ENCODE assay signal across 15 cellular contexts in the genomic region with DNA sequence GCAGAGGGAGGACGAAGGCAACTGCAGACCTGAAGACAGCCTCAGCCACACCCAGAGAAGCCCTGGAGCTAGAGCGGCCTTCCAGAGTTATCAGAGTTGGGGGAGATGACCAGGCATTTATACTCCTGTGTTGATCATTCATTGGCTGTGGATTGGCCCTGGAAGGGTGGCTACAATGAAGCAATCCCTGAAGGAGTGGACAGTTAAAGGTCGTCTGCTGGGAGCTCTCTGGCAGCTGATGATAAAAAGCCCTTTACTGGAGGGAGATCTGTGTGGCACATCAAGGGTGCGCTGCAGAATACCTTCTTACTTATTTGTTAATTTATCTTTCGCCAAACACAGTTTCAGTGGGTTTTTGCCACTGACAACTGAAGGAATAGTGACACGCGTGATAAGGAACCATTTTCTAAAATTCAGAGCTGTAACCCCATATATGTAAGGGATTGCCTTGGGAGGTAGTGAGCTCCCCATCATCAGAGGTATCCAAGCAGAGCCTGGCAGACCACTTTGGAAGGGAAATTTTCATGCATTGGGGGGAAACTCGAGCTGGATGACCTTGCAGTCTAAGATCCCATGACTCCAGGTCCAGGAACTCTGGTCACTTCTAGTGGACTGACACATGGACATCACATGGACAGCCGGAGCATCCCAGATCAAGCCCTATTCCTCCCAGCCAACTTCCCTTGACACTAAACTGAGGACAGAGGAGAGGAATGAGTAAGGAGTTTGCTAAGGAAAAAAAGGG.
DNase-seq lines count a peak whose midpoint lies in the region; ATAC-seq and TF ChIP-seq lines count a peak whose summit lies in the region.
"Had no signal": no experiment of that assay in that cellular context is flagged by ENCODE, and none has a peak within 500 bp of the region (broad histone marks: within the 10 kb centered on the region; RNA-seq: fewer than 3 reads in every experiment).

No MANE protein-coding gene starts in this region.

- no peak for DNase-seq in Caco-2
- no peak for DNase-seq in adipocyte (ENCODE audit: low read depth)
- peak; percentile 42 for DNase-seq in islet precursor cell
- no peak for DNase-seq in activated CD8-positive, alpha-beta memory T cell treated with anti-CD3 and anti-CD28 coated beads, Interleukin-2, amount 10 ng/mL, durations not matched to agents 7 days and 5 days
- DNase-seq in endothelial cell (ENCODE audit: low spot score): no peak
- DNase-seq in stimulated activated CD8-positive, alpha-beta memory T cell treated with anti-CD3 and anti-CD28 coated beads, Interleukin-4, amount 100 ng/mL, for 48 hours: no peak
- no peak for DNase-seq in NCI-H1105 (lab: John Stamatoyannopoulos, UW)
- DNase-seq: activated CD4-positive, CD25-positive, alpha-beta regulatory T cell; activated gamma-delta T cell treated with Interleukin-2 at 50 U/mL for 16 hours; natural killer cell; NCI-H2081 treated with DMSO at 0.1 percent for 48 hours; NCI-H526 treated with DMSO at 0.1 percent for 48 hours; PC-9; stimulated activated CD4-positive, alpha-beta T cell treated with anti-CD3 and anti-CD28 coated beads, Interleukin-4, amount 100 ng/mL, for 24 hours had no signal

- no peaks in the 10 kb centered on the region for H3K27me3 ChIP-seq in Caco-2 (replicated peaks; ENCODE audit: control insufficient read depth, insufficient read depth, low read length)
- H3K27me3 ChIP-seq in adipocyte (replicated peaks; ENCODE audit: control insufficient read depth, insufficient read depth, low read length): no peaks in the 10 kb centered on the region
- H3K27me3 ChIP-seq in skeletal muscle satellite cell (ENCODE audit: control insufficient read depth, insufficient read depth, low read length): no peaks in the 10 kb centered on the region

- no peak for ATAC-seq in activated CD8-positive, alpha-beta memory T cell treated with anti-CD3 and anti-CD28 coated beads, Interleukin-2, amount 10 ng/mL, durations not matched to agents 7 days and 5 days
- ATAC-seq: natural killer cell had no signal

- H3K36me3 ChIP-seq in Caco-2 (ENCODE audit: control insufficient read depth, insufficient read depth, low read length) (no peaks in the 10 kb centered on the region), adipocyte (ENCODE audit: control insufficient read depth, insufficient read depth, low read length, severe bottlenecking) (no peaks in the 10 kb centered on the region), skeletal muscle satellite cell (ENCODE audit: insufficient read depth, low read length) (no peaks in the 10 kb centered on the region)

- BruUV-seq in Caco-2 (replicated peaks; lab: Mats Ljungman, UMichigan): no TSS peak

- H3K27me3 Mint-ChIP-seq in Caco-2 (ENCODE audit: insufficient read depth, unreplicated experiment) (no peaks in the 10 kb centered on the region), endothelial cell (ENCODE audit: unreplicated experiment) (no peaks in the 10 kb centered on the region)
- H3K27me3 Mint-ChIP-seq in activated CD8-positive, alpha-beta memory T cell treated with anti-CD3 and anti-CD28 coated beads, Interleukin-2, amount 10 ng/mL, durations not matched to agents 7 days and 5 days: peaks cover 8% of the 10 kb centered on the region

- peak overlapping the region; percentile 82 for H3K9ac ChIP-seq in adipocyte (ENCODE audit: low read length)
- H3K9ac ChIP-seq in skeletal muscle satellite cell (ENCODE audit: low read depth, low read length): peak overlapping the region; percentile 56

- intact Hi-C loops in Caco-2 (cut with micrococcal nuclease; ENCODE audit: unreplicated experiment): no loop called here

- CTCF ChIA-PET in Caco-2 (lab: Charles Lee): interaction anchor here (0.6 kb wide), 1 partner anchor 201 kb away, joined by 3 read pairs; no protein-coding TSS in a partner anchor
- CTCF ChIA-PET in activated CD8-positive, alpha-beta memory T cell treated with anti-CD3 and anti-CD28 coated beads, Interleukin-2, amount 10 ng/mL, durations not matched to agents 7 days and 5 days (lab: Charles Lee): interaction anchor here (1.9 to 2.3 kb wide), 2 partner anchors 23 to 202 kb away, joined by 4 to 11 read pairs; no protein-coding TSS in a partner anchor

- H3K36me3 Mint-ChIP-seq in Caco-2 (ENCODE audit: insufficient read depth, unreplicated experiment) (no peaks in the 10 kb centered on the region), endothelial cell (ENCODE audit: low read depth, unreplicated experiment) (no peaks in the 10 kb centered on the region)
- H3K36me3 Mint-ChIP-seq in activated CD8-positive, alpha-beta memory T cell treated with anti-CD3 and anti-CD28 coated beads, Interleukin-2, amount 10 ng/mL, durations not matched to agents 7 days and 5 days: no peaks in the 10 kb centered on the region
- H3K36me3 Mint-ChIP-seq: natural killer cell had no signal

- H3K4me1 ChIP-seq in Caco-2: peaks cover 31% of the 10 kb centered on the region
- H3K4me1 ChIP-seq in adipocyte (ENCODE audit: control insufficient read depth, insufficient read depth, low read length): peaks cover 34% of the 10 kb centered on the region
- H3K4me1 ChIP-seq in skeletal muscle satellite cell (ENCODE audit: control insufficient read depth, insufficient read depth, low read length): peaks cover 22% of the 10 kb centered on the region

- H3K4me3 ChIP-seq in Caco-2 (ENCODE audit: low read depth, low read length) (no peak overlapping the region), adipocyte (ENCODE audit: low read length) (peak overlapping the region; percentile 75), skeletal muscle satellite cell (ENCODE audit: low read length) (peak overlapping the region; percentile 62)
- H3K4me3 ChIP-seq: PC-9 had no signal

- TF ChIP-seq CTCF in Caco-2 (IDR thresholded peaks at IDR 0.05; ENCODE audit: insufficient read depth in 1 of 2, low read depth in 1 of 2, low read length in 1 of 2, severe bottlenecking in 1 of 2, unreplicated experiment in 1 of 2): no peak
- no peak for TF ChIP-seq CTCF in endothelial cell (IDR thresholded peaks at IDR 0.05; ENCODE audit: unreplicated experiment)

- H3K9me3 Mint-ChIP-seq in Caco-2 (ENCODE audit: unreplicated experiment) (no peaks in the 10 kb centered on the region), endothelial cell (ENCODE audit: unreplicated experiment) (no peaks in the 10 kb centered on the region)
- H3K9me3 Mint-ChIP-seq in activated CD8-positive, alpha-beta memory T cell treated with anti-CD3 and anti-CD28 coated beads, Interleukin-2, amount 10 ng/mL, durations not matched to agents 7 days and 5 days (ENCODE audit: low read depth): no peaks in the 10 kb centered on the region
- H3K9me3 Mint-ChIP-seq: natural killer cell had no signal

- no peak overlapping the region for H3K4me3 Mint-ChIP-seq in Caco-2 (ENCODE audit: unreplicated experiment)
- no peak overlapping the region for H3K4me3 Mint-ChIP-seq in activated CD8-positive, alpha-beta memory T cell treated with anti-CD3 and anti-CD28 coated beads, Interleukin-2, amount 10 ng/mL, durations not matched to agents 7 days and 5 days
- no peak overlapping the region for H3K4me3 Mint-ChIP-seq in endothelial cell (ENCODE audit: unreplicated experiment)
- H3K4me3 Mint-ChIP-seq: natural killer cell had no signal

- H3K27ac Mint-ChIP-seq in Caco-2 (ENCODE audit: unreplicated experiment) (peak overlapping the region; percentile 29), endothelial cell (ENCODE audit: unreplicated experiment) (no peak overlapping the region)
- H3K27ac Mint-ChIP-seq in activated CD8-positive, alpha-beta memory T cell treated with anti-CD3 and anti-CD28 coated beads, Interleukin-2, amount 10 ng/mL, durations not matched to agents 7 days and 5 days: no peak overlapping the region
- H3K27ac Mint-ChIP-seq: natural killer cell had no signal

- POLR2A ChIA-PET in Caco-2 (lab: Charles Lee): no interaction called here

- H3K4me1 Mint-ChIP-seq in Caco-2 (ENCODE audit: low read depth, unreplicated experiment): peaks cover 17% of the 10 kb centered on the region
- no peaks in the 10 kb centered on the region for H3K4me1 Mint-ChIP-seq in activated CD8-positive, alpha-beta memory T cell treated with anti-CD3 and anti-CD28 coated beads, Interleukin-2, amount 10 ng/mL, durations not matched to agents 7 days and 5 days
- peaks cover 3% of the 10 kb centered on the region for H3K4me1 Mint-ChIP-seq in endothelial cell (ENCODE audit: unreplicated experiment)
- H3K4me1 Mint-ChIP-seq: natural killer cell had no signal

- H3K9me3 ChIP-seq in Caco-2: no peaks in the 10 kb centered on the region
- H3K9me3 ChIP-seq in adipocyte (ENCODE audit: control insufficient read depth, low read length): no peaks in the 10 kb centered on the region
- no peaks in the 10 kb centered on the region for H3K9me3 ChIP-seq in skeletal muscle satellite cell (replicated peaks; ENCODE audit: low read length)

- peak overlapping the region; percentile 82 for H3K4me2 ChIP-seq in skeletal muscle satellite cell (ENCODE audit: low read length)
- H3K4me2 ChIP-seq: PC-9 had no signal
